In the genomic region with DNA sequence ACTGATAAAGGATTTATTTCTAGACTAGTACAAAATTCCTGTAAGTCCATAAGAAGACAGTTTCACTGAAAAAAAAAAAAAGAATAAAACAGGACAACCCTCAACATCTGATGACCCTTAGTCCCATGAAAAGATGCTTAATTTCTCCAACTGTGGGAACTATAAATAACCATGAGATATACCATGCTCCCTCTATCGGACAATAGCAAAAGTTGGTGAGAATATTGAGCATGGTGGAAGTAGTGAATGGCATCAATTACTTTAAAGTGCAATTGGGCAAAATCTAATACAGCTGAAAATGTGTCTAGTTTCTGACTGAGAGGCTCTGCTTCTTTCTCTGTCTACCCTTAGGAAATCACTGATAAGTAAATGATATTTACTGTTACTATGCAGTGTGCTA, we compare ENCODE assay signal across 15 cellular contexts.
DNase-seq lines count a peak whose midpoint lies in the region; FAIRE-seq and TF ChIP-seq lines count a peak whose summit lies in the region.
"Had no signal": no experiment of that assay in that cellular context is flagged by ENCODE, and none has a peak within 500 bp of the region (broad histone marks: within the 10 kb centered on the region; RNA-seq: fewer than 3 reads in every experiment).

No MANE protein-coding gene starts in this region.

- no peaks in the 10 kb centered on the region for H3K27me3 ChIP-seq in BJ (ENCODE audit: control insufficient read depth, insufficient read depth, low read length)
- no peaks in the 10 kb centered on the region for H3K27me3 ChIP-seq in H7 (ENCODE audit: control insufficient read depth, insufficient read depth, low read length)
- H3K27me3 ChIP-seq: esophagus squamous epithelium, tibial nerve had no signal

- in situ Hi-C loops in SK-MEL-5 (cut with HindIII; ENCODE audit: low pct_unique_long_range_greater_than_20kb, low sequenced_read_pairs) = no loop called here

- peak; percentile 28 for TF ChIP-seq CTCF in BJ (IDR thresholded peaks at IDR 0.05; ENCODE audit: insufficient read depth, low read depth, low read length)

- peak; percentile 86 for FAIRE-seq in H54 (lab: Jason Lieb, UNC)
- FAIRE-seq: small intestine had no signal

- intact Hi-C loops in head of caudate nucleus (cut with DNase I) = no loop called here

- H3K36me3 ChIP-seq in BJ (ENCODE audit: control insufficient read depth, insufficient read depth, low read length) (no peaks in the 10 kb centered on the region), H7 (replicated peaks; ENCODE audit: control insufficient read depth, insufficient read depth, low read length) (no peaks in the 10 kb centered on the region)
- H3K36me3 ChIP-seq: esophagus squamous epithelium, tibial nerve had no signal

- POLR2A ChIA-PET in BJ (lab: Charles Lee) = no interaction called here

- DNase-seq in BJ (ENCODE audit: low read depth) = no peak
- no peak for DNase-seq in H54 (ENCODE audit: insufficient read length, low spot score)
- peak; percentile 68 for DNase-seq in SK-MEL-5 (ENCODE audit: low read depth, low spot score)
- peak; percentile 13 for DNase-seq in left kidney (ENCODE audit: low read depth, low spot score)
- no peak for DNase-seq in head of caudate nucleus
- DNase-seq in H7 = no peak
- no peak for DNase-seq in activated CD4-positive, CD25-positive, alpha-beta regulatory T cell treated with anti-CD3 and anti-CD28 coated beads, Interleukin-2, amount 50 U/mL, for 72 hours
- DNase-seq: activated T-cell treated with anti-CD3 and anti-CD28 coated beads, Interleukin-2, amount 50 U/mL, for 1 hour; CD4-positive, CD25-positive, alpha-beta regulatory T cell; DMS79 treated with DMSO at 0.1 percent for 48 hours; esophagus squamous epithelium; hypothalamus; NCI-H1417 treated with DMSO at 0.1 percent for 48 hours; small intestine had no signal

- CTCF ChIA-PET in BJ (lab: Yijun Ruan, JAX) = interaction anchor here (1.0 to 1.2 kb wide), 3 partner anchors 13 to 153 kb away, joined by 3 to 5 read pairs (median 3); no protein-coding TSS in a partner anchor

- H3K4me3 ChIP-seq in BJ (ENCODE audit: low read depth, low read length) (no peak overlapping the region), H7 (ENCODE audit: insufficient read depth, low read depth, low read length) (no peak overlapping the region)
- H3K4me3 ChIP-seq: esophagus squamous epithelium, tibial nerve had no signal

- TF ChIP-seq POLR2A in H54 (IDR thresholded peaks at IDR 0.05; ENCODE audit: low read depth, low read length) = no peak

Comparison
In these comparisons a context has a peak if more than half of its experiments do, and no peak if none do; other contexts are left out.
1. DNase-seq: peak in SK-MEL-5 (single experiment) and left kidney (single experiment); none in BJ (single experiment), H54 (single experiment), head of caudate nucleus (0 of 42), H7 (single experiment) and activated CD4-positive, CD25-positive, alpha-beta regulatory T cell treated with anti-CD3 and anti-CD28 coated beads, Interleukin-2, amount 50 U/mL, for 72 hours (single experiment).